In genomic region chr22:49156662-49157285, GRCh38 we compare ENCODE assay signal across 14 cellular contexts.
DNase-seq lines count a peak whose midpoint lies in the region; ATAC-seq and TF ChIP-seq lines count a peak whose summit lies in the region.
"Had no signal": no experiment of that assay in that cellular context is flagged by ENCODE, and none has a peak within 500 bp of the region (broad histone marks: within the 10 kb centered on the region; RNA-seq: fewer than 3 reads in every experiment).

No MANE protein-coding gene starts in this region.

- H3K4me3 ChIP-seq in uterus (no peak overlapping the region), upper lobe of right lung (no peak overlapping the region)

- no peak for TF ChIP-seq POLR2A in uterus (IDR thresholded peaks at IDR 0.05)

- H3K36me3 ChIP-seq in uterus (no peaks in the 10 kb centered on the region), upper lobe of right lung (no peaks in the 10 kb centered on the region)

- H3K27me3 ChIP-seq in uterus (no peaks in the 10 kb centered on the region), upper lobe of right lung (peaks cover 12% of the 10 kb centered on the region)

- TF ChIP-seq CTCF in uterus (IDR thresholded peaks at IDR 0.05) (no peak), upper lobe of right lung (IDR thresholded peaks at IDR 0.05) (no peak)

- ATAC-seq in GM19467 (IDR thresholded peaks at IDR 0.05; ENCODE audit: unreplicated experiment) (no peak), upper lobe of right lung (no peak)
- ATAC-seq: activated T-cell treated with anti-CD3 and anti-CD28 coated beads, Interleukin-2, amount 50 U/mL, for 4 hours had no signal

- H3K9me3 ChIP-seq in uterus (no peaks in the 10 kb centered on the region), upper lobe of right lung (no peaks in the 10 kb centered on the region)

- intact Hi-C loops in uterus (cut with DNase I; ENCODE audit: low total_unique reads): no loop called here
- intact Hi-C loops in upper lobe of right lung (cut with DNase I): no loop called here

- peak; percentile 80 for DNase-seq in DMS79 treated with DMSO at 0.1 percent for 48 hours (lab: John Stamatoyannopoulos, UW)
- peak; percentile 47 for DNase-seq in NCI-H1694 (lab: John Stamatoyannopoulos, UW)
- peak; percentile 29 for DNase-seq in NCI-H526 treated with DMSO at 0.1 percent for 48 hours (lab: John Stamatoyannopoulos, UW)
- DNase-seq in mesenteric fat pad (ENCODE audit: low spot score): peak; percentile 65
- DNase-seq in AG08396 (ENCODE audit: low spot score): no peak
- no peak for DNase-seq in uterus
- no peak for DNase-seq in upper lobe of right lung
- DNase-seq: activated T-cell treated with anti-CD3 and anti-CD28 coated beads, Interleukin-2, amount 50 U/mL, for 4 hours; foreskin melanocyte; HFFc6; KBM-7; NCI-H446; occipital lobe had no signal

- H3K4me1 ChIP-seq in uterus (no peaks in the 10 kb centered on the region), upper lobe of right lung (no peaks in the 10 kb centered on the region)

- H3K27ac ChIP-seq in uterus (no peak overlapping the region), upper lobe of right lung (no peak overlapping the region)

Comparison
In these comparisons a context has a peak if more than half of its experiments do, and no peak if none do; other contexts are left out.
1. DNase-seq: peak in DMS79 treated with DMSO at 0.1 percent for 48 hours (single experiment), NCI-H1694 (single experiment), NCI-H526 treated with DMSO at 0.1 percent for 48 hours (single experiment) and mesenteric fat pad (single experiment); none in AG08396 (single experiment), uterus (0 of 2) and upper lobe of right lung (single experiment).